ENCODE assay signal across 1 cellular context in the genomic region with DNA sequence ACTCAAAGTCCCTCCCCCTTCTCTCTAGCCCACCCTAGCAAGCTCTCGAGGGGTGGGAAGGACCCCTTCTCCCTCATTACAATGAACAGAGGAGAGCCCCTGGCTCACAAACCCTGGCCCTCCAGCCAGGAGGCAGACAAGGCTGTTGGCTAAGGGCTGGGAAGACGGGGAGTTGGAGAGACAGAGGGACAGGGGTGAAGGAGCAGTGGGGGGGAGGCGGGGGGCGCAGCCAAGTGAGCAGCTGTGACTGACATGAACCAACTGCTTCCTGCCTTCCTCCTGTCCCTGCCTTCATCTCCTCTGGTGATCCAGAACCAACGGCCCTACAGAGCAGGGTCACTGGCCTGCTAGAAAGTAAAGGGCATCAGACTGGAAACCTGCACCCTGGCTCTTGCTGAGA.
TF ChIP-seq lines count a peak whose summit lies in the region.

No MANE protein-coding gene starts in this region.

TF ChIP-seq in H1, 55 proteins besides CTCF, POLR2A, EP300 and RAD21:
- TF ChIP-seq, protein P1, sequence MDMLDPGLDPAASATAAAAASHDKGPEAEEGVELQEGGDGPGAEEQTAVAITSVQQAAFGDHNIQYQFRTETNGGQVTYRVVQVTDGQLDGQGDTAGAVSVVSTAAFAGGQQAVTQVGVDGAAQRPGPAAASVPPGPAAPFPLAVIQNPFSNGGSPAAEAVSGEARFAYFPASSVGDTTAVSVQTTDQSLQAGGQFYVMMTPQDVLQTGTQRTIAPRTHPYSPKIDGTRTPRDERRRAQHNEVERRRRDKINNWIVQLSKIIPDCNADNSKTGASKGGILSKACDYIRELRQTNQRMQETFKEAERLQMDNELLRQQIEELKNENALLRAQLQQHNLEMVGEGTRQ (IDR thresholded peaks at IDR 0.05; ENCODE audit: low read length): no peak
- TF ChIP-seq SAP30 (IDR thresholded peaks at IDR 0.05; ENCODE audit: insufficient read depth, insufficient replicate concordance, low read length) (no peak), RFX5 (IDR thresholded peaks at IDR 0.05; ENCODE audit: borderline replicate concordance, low read depth, low read length) (no peak)
- TF ChIP-seq, protein P2, sequence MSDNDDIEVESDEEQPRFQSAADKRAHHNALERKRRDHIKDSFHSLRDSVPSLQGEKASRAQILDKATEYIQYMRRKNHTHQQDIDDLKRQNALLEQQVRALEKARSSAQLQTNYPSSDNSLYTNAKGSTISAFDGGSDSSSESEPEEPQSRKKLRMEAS (IDR thresholded peaks at IDR 0.05): no peak
